Comparison of ENCODE assay signal across 8 cellular contexts in genomic region chr2:96869824-96870630, GRCh38. TPM values are rescaled to one million over a fixed set of nuclear protein-coding genes. Genes with fewer than 3 reads are reported as not detected.
DNase-seq lines count a peak whose midpoint lies in the region; ATAC-seq and TF ChIP-seq lines count a peak whose summit lies in the region.

Gene SEMA4C, minus strand, starts transcription at chr2:96870080. Its CDS starts 2,194 bp downstream, at chr2:96867886.

- no peak for DNase-seq in HCT116 (ENCODE audit: low read depth, low spot score)
- peak; percentile 88 for DNase-seq in sigmoid colon
- DNase-seq in kidney glomerular epithelial cell (lab: John Stamatoyannopoulos, UW) = no peak

- 1% methylated on average over 92 of the region's 92 CpGs for WGBS in sigmoid colon, 2 donors

- H3K36me3 Mint-ChIP-seq in brain = peaks cover 17% of the 10 kb centered on the region

- ATAC-seq in HCT116 = peak; percentile 48
- no peak for ATAC-seq in GM18858 (IDR thresholded peaks at IDR 0.05; ENCODE audit: unreplicated experiment)

- peaks cover 52% of the 10 kb centered on the region for H3K4me1 Mint-ChIP-seq in brain

- TF ChIP-seq CTCF in HCT116 (IDR thresholded peaks at IDR 0.05 in 2 of 3, conservative IDR thresholded peaks at IDR 0.05 in 1 of 3; ENCODE audit: borderline replicate concordance in 1 of 3, insufficient read depth in 1 of 3, low read depth in 2 of 3, low read length in 2 of 3) (no peak), brain (conservative IDR thresholded peaks at IDR 0.05) (no peak), sigmoid colon (IDR thresholded peaks at IDR 0.05) (no peak)

- H3K4me3 Mint-ChIP-seq in brain = peak within 1 kb of the TSS; percentile 85 to 93 (median 87)

- H3K9ac ChIP-seq in BLaER1 = peak within 1 kb of the TSS; percentile 99
- peak within 1 kb of the TSS; percentile 92 for H3K9ac ChIP-seq in HCT116 (ENCODE audit: low read length)

- H3K4me2 ChIP-seq in BLaER1 (peak within 1 kb of the TSS; percentile 99), HCT116 (ENCODE audit: low read length) (peak within 1 kb of the TSS; percentile 95)

- no peaks in the 10 kb centered on the region for H3K9me3 Mint-ChIP-seq in brain

- H3K4me3 ChIP-seq in BLaER1 = peak within 1 kb of the TSS; percentile 98
- peak within 1 kb of the TSS; percentile 66 to 82 for H3K4me3 ChIP-seq in HCT116 (replicated peaks in 1 of 2; ENCODE audit: low read depth in 1 of 2, low read length in 2 of 2)
- peak within 1 kb of the TSS; percentile 91 for H3K4me3 ChIP-seq in iPS-18c (ENCODE audit: insufficient read depth, low read depth, low read length)
- peak within 1 kb of the TSS; percentile 65 to 98 (median 96) for H3K4me3 ChIP-seq in sigmoid colon

- peak within 1 kb of the TSS; percentile 90 to 97 (median 96) for H3K27ac Mint-ChIP-seq in brain

- no peaks in the 10 kb centered on the region for H3K27me3 Mint-ChIP-seq in brain

- H3K4me1 ChIP-seq in BLaER1 = peaks cover 61% of the 10 kb centered on the region
- H3K4me1 ChIP-seq in HCT116 (ENCODE audit: control insufficient read depth in 1 of 2, insufficient read depth in 2 of 2, low read length in 2 of 2) = peaks cover 30 to 47% of the 10 kb centered on the region in 2 experiments
- peaks cover 0 to 72% (median 65%) of the 10 kb centered on the region in 4 donors for H3K4me1 ChIP-seq in sigmoid colon

- POLR2A ChIA-PET in HCT116 (lab: Charles Lee) = interaction anchor here (2.3 kb wide), 1 partner anchor 12 kb away, joined by 20 read pairs; the partner anchor contains the start of gene ANKRD39

- no peaks in the 10 kb centered on the region for H3K9me2 ChIP-seq in HCT116 (ENCODE audit: insufficient read depth)

- H3K36me3 ChIP-seq in BLaER1 (peaks cover 23% of the 10 kb centered on the region), HCT116 (ENCODE audit: control insufficient read depth in 1 of 2, insufficient read depth in 2 of 2, low read length in 2 of 2) (peaks cover 0 to 2% of the 10 kb centered on the region in 2 experiments; a peak in 2 of 4 replicates), sigmoid colon (peaks cover 7 to 25% (median 18%) of the 10 kb centered on the region in 4 donors)

- TF ChIP-seq RAD21 in HCT116 (IDR thresholded peaks at IDR 0.05; ENCODE audit: low read depth) = no peak

- peak in 1 of 4 donors; percentile 8 for TF ChIP-seq EP300 in sigmoid colon (IDR thresholded peaks at IDR 0.05)

- no TSS peak for BruUV-seq in HCT116 (replicated peaks; lab: Mats Ljungman, UMichigan)

- no peaks in the 10 kb centered on the region for H3K9me3 ChIP-seq in BLaER1
- H3K9me3 ChIP-seq in HCT116 (ENCODE audit: control insufficient read depth in 1 of 2, insufficient read depth in 1 of 2, low read depth in 1 of 2, low read length in 2 of 2) = no peaks in the 10 kb centered on the region
- no peaks in the 10 kb centered on the region for H3K9me3 ChIP-seq in iPS-18c (ENCODE audit: control insufficient read depth, insufficient read depth, low read length)
- H3K9me3 ChIP-seq in sigmoid colon = no peaks in the 10 kb centered on the region

- no peak within 1 kb of the TSS for H2AFZ ChIP-seq in HCT116 (ENCODE audit: low read depth, low read length, poor library complexity, severe bottlenecking)

- intact Hi-C loops in HCT116 (cut with micrococcal nuclease) (loop anchor here (2.0 kb wide), 1 partner anchor 53 kb away; the partner anchor contains the start of gene CNNM3), sigmoid colon (cut with DNase I) (loop anchor here (1.0 to 10.0 kb wide), 4 partner anchors 37 to 335 kb away; partner anchors contain the start of gene ARID5A)
- intact Hi-C loops in T-helper 1 cell treated with Interleukin-12 subunit alpha and Interleukin-12 subunit beta and Interleukin-4 antibody, amounts not matched to agents 30 ng/mL and 1 ng/mL, for 36 hours (cut with micrococcal nuclease) = loop anchor here (1.0 kb wide), 4 partner anchors 43 to 90 kb away; partner anchors contain the start of gene CNNM3

- H3K27me3 ChIP-seq in BLaER1 = no peaks in the 10 kb centered on the region
- H3K27me3 ChIP-seq in HCT116 (ENCODE audit: insufficient read depth, low read length) = no peaks in the 10 kb centered on the region
- H3K27me3 ChIP-seq in sigmoid colon = no peaks in the 10 kb centered on the region

- TF ChIP-seq POLR2A in HCT116 (IDR thresholded peaks at IDR 0.05; ENCODE audit: borderline replicate concordance, extremely low read depth, insufficient read depth, insufficient read length) = peak; percentile 62
- TF ChIP-seq POLR2A in sigmoid colon (IDR thresholded peaks at IDR 0.05) = peak; percentile 47 to 49

- peaks cover 25% of the 10 kb centered on the region; the same call in 1 of the 2 replicates for H3K79me2 ChIP-seq in HCT116 (ENCODE audit: insufficient read depth, low read length)

- RAD21 ChIA-PET in HCT116 (lab: Charles Lee; ENCODE audit: low non-redundant PET in 1 of 2, low total read pairs in 2 of 2, uncharacterized antibody in 2 of 2, unreplicated experiment in 2 of 2) = interaction anchor here in 1 of 2 experiments (1.8 kb wide), 1 partner anchor 12 kb away, joined by 5 read pairs; the partner anchor contains the start of gene ANKRD39

- CTCF ChIA-PET in HCT116 (lab: Charles Lee) = interaction anchor here (1.9 kb wide), 1 partner anchor 12 kb away, joined by 17 read pairs; the partner anchor contains the start of gene ANKRD39

- H4K20me1 ChIP-seq in BLaER1 = peaks cover 33% of the 10 kb centered on the region
- H4K20me1 ChIP-seq in HCT116 (ENCODE audit: insufficient read depth) = no peaks in the 10 kb centered on the region

- H3K27ac ChIP-seq in BLaER1 = peak within 1 kb of the TSS; percentile 99
- H3K27ac ChIP-seq in HCT116 (ENCODE audit: low read depth, low read length) = peak within 1 kb of the TSS; percentile 93
- H3K27ac ChIP-seq in sigmoid colon = peak within 1 kb of the TSS; percentile 99 to 100 (median 100)

TF ChIP-seq in HCT116, 20 proteins besides CTCF, POLR2A, EP300 and RAD21 (continues in another document):
- TF ChIP-seq YY1 (IDR thresholded peaks at IDR 0.05; ENCODE audit: extremely low read depth, insufficient replicate concordance, low read depth, low read length) = no peak
- peak; percentile 70 for TF ChIP-seq EGR1 (IDR thresholded peaks at IDR 0.05; ENCODE audit: low read depth)
- TF ChIP-seq SP1 (IDR thresholded peaks at IDR 0.05; ENCODE audit: low read depth) = no peak
- peak; percentile 67 for TF ChIP-seq POLR2AphosphoS5 (IDR thresholded peaks at IDR 0.05; ENCODE audit: low read depth, low read length)
- no peak for TF ChIP-seq CEBPB (IDR thresholded peaks at IDR 0.05; ENCODE audit: low read depth)
- no peak for TF ChIP-seq ZBTB33 (IDR thresholded peaks at IDR 0.05; ENCODE audit: extremely low read depth, insufficient replicate concordance, low read length)
- no peak for TF ChIP-seq CBX3 (IDR thresholded peaks at IDR 0.05; ENCODE audit: low read depth)
- no peak for TF ChIP-seq ELF1 (IDR thresholded peaks at IDR 0.05; ENCODE audit: borderline replicate concordance, low read depth)
- TF ChIP-seq SRF (IDR thresholded peaks at IDR 0.05; ENCODE audit: low read depth) = no peak
- no peak for TF ChIP-seq MAX (IDR thresholded peaks at IDR 0.05)
- TF ChIP-seq SIN3A (IDR thresholded peaks at IDR 0.05; ENCODE audit: low read depth) = no peak
- TF ChIP-seq ZFX (IDR thresholded peaks at IDR 0.05) = no peak
- no peak for TF ChIP-seq EZH2 (IDR thresholded peaks at IDR 0.05)
- TF ChIP-seq TCF7L2 (IDR thresholded peaks at IDR 0.05; ENCODE audit: borderline replicate concordance, extremely low read depth, insufficient read depth, insufficient read length) = no peak

RNA-seq across cellular contexts. Expression of gene SEMA4C, which starts in this region (rescaled TPM):
- 25.4 TPM for total RNA-seq in HCT116 (2021; ENCODE audit: unreplicated experiment)
- 24.7 and 27.8 TPM in 2 replicates for polyA plus RNA-seq in HCT116 (2012)
- total RNA-seq in T-helper 1 cell treated with Interleukin-12 subunit alpha and Interleukin-12 subunit beta and Interleukin-4 antibody, amounts not matched to agents 30 ng/mL and 1 ng/mL, for 36 hours = 22.6 and 23.9 TPM in 2 replicates
- 32.9 TPM for polyA plus RNA-seq in brain (ENCODE audit: insufficient read depth, low read depth, low replicate concordance)
- 10 to 100 TPM; 57.1 to 90.1 (median 68.9) TPM for total RNA-seq in sigmoid colon
- 10 to 100 TPM in 1 of 3 donors, 1 to 10 TPM in 2; 3.6 to 21.3 (median 7.9) TPM for polyA plus RNA-seq in sigmoid colon
